8 cellular contexts compared by ENCODE assay signal in the genomic region with DNA sequence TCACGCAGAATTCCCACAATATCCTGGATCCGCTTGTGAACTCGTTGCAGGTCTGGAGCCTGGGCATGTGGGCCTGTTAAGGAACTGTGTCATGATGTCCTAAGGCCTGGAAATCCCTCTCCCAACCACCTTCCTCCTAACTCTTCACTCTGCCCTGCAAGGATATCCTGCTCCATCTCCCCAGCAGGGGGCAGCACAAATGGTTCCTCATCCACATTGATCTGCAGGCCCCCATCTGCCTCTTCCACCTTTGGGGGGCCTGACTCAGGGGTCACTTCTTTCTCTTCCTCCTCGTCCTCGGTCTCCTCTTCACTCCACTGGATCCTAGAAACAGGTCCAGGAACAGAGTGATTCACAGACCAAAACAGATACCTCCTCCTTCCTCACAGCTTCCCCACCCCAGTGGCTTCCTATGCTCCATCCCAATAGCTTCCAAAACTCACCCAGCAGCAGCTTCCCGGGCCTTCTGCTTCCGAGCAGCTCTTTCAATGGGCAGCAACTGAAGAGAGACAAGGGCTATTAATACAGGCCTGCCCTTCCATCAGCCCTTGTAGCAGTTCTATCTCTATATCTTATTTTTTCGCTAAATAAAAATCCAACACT. TPM values are rescaled to one million over a fixed set of nuclear protein-coding genes. Genes with fewer than 3 reads are reported as not detected.
DNase-seq lines count a peak whose midpoint lies in the region; ATAC-seq and TF ChIP-seq lines count a peak whose summit lies in the region.

No MANE protein-coding gene starts in this region.

- peaks cover 60% of the 10 kb centered on the region for H3K36me3 Mint-ChIP-seq in activated T-cell treated with anti-CD3 and anti-CD28 coated beads, Interleukin-2, amount 50 U/mL, for 4 hours (ENCODE audit: insufficient read depth)

- H3K4me3 Mint-ChIP-seq in activated T-cell treated with anti-CD3 and anti-CD28 coated beads, Interleukin-2, amount 50 U/mL, for 4 hours: no peak overlapping the region

- peaks cover 33% of the 10 kb centered on the region for H3K4me1 Mint-ChIP-seq in activated T-cell treated with anti-CD3 and anti-CD28 coated beads, Interleukin-2, amount 50 U/mL, for 4 hours (ENCODE audit: low read depth)

- H3K4me1 ChIP-seq in cardiac muscle cell (ENCODE audit: low read depth): no peaks in the 10 kb centered on the region

- peak; percentile 60 to 74 for DNase-seq in cardiac muscle cell (ENCODE audit: low read depth in 1 of 2, low spot score in 1 of 2)
- no peak for DNase-seq in Right ventricle myocardium inferior (ENCODE audit: missing footprints)
- DNase-seq in OCI-M1 (lab: John Stamatoyannopoulos, UW): peak; percentile 65
- peak; percentile 66 for DNase-seq in activated T-cell treated with anti-CD3 and anti-CD28 coated beads, Interleukin-2, amount 50 U/mL, for 4 hours
- peak; percentile 24 for DNase-seq in fibroblast of the conjunctiva (ENCODE audit: low read depth)
- DNase-seq in retina: peak; percentile 52
- no peak for DNase-seq in DMS79 (lab: John Stamatoyannopoulos, UW)

- H3K9me3 Mint-ChIP-seq in activated T-cell treated with anti-CD3 and anti-CD28 coated beads, Interleukin-2, amount 50 U/mL, for 4 hours: no peaks in the 10 kb centered on the region

- peaks cover 45% of the 10 kb centered on the region for H3K36me3 ChIP-seq in cardiac muscle cell

- no peak for ATAC-seq in Right ventricle myocardium inferior
- ATAC-seq in activated T-cell treated with anti-CD3 and anti-CD28 coated beads, Interleukin-2, amount 50 U/mL, for 4 hours: peak in 1 of 2 donors; percentile 29
- ATAC-seq in HG03025 (IDR thresholded peaks at IDR 0.05; ENCODE audit: low FRiP score, unreplicated experiment): no peak

- H3K4me3 ChIP-seq in cardiac muscle cell: no peak overlapping the region

- no peak overlapping the region for H3K27ac ChIP-seq in cardiac muscle cell

- no peaks in the 10 kb centered on the region for H3K27me3 ChIP-seq in cardiac muscle cell

- intact Hi-C loops in Right ventricle myocardium inferior (cut with DNase I): no loop called here

- no peaks in the 10 kb centered on the region for H3K9me3 ChIP-seq in cardiac muscle cell (ENCODE audit: low read depth)

- H3K27me3 Mint-ChIP-seq in activated T-cell treated with anti-CD3 and anti-CD28 coated beads, Interleukin-2, amount 50 U/mL, for 4 hours (ENCODE audit: low read depth): no peaks in the 10 kb centered on the region

- TF ChIP-seq CTCF in cardiac muscle cell (IDR thresholded peaks at IDR 0.05; ENCODE audit: low read depth, low read length): peak; percentile 81

RNA-seq across cellular contexts. Expression of a gene that starts 4.5 kb away (rescaled TPM):
- total RNA-seq in cardiac muscle cell (20.4 and 45.5 TPM in 2 replicates), Right ventricle myocardium inferior (16.2 TPM)
- 36.2 and 38.2 TPM in 2 replicates for polyA plus RNA-seq in cardiac muscle cell
- 100 to 1,000 TPM; 267 to 300 (median 270) TPM for total RNA-seq in activated T-cell treated with anti-CD3 and anti-CD28 coated beads, Interleukin-2, amount 50 U/mL, for 4 hours

RNA-seq across cellular contexts. Expression of a gene that starts 7.7 kb away (rescaled TPM):
- total RNA-seq in cardiac muscle cell (18.0 and 29.0 TPM in 2 replicates), Right ventricle myocardium inferior (15.9 TPM)
- 25.4 and 28.4 TPM in 2 replicates for polyA plus RNA-seq in cardiac muscle cell
- total RNA-seq in activated T-cell treated with anti-CD3 and anti-CD28 coated beads, Interleukin-2, amount 50 U/mL, for 4 hours: 10 to 100 TPM in 1 of 3 donors, 1 to 10 TPM in 2; 8.5 to 10.2 (median 9.8) TPM

RNA-seq across cellular contexts. Expression of a gene that starts 29.2 kb away (rescaled TPM):
- total RNA-seq in cardiac muscle cell (8,013 and 12,904 TPM in 2 replicates), Right ventricle myocardium inferior (4,337 TPM)
- 11,564 and 14,299 TPM in 2 replicates for polyA plus RNA-seq in cardiac muscle cell
- total RNA-seq in activated T-cell treated with anti-CD3 and anti-CD28 coated beads, Interleukin-2, amount 50 U/mL, for 4 hours: 1,000 to 10,000 TPM; 4,635 to 5,387 (median 5,019) TPM

RNA-seq across cellular contexts. Expression of a gene that starts 43.6 kb away (rescaled TPM):
- total RNA-seq in cardiac muscle cell: 363 and 580 TPM in 2 replicates
- polyA plus RNA-seq in cardiac muscle cell: 155 and 204 TPM in 2 replicates
- 165 TPM for total RNA-seq in Right ventricle myocardium inferior
- 100 to 1,000 TPM; 311 to 336 (median 332) TPM for total RNA-seq in activated T-cell treated with anti-CD3 and anti-CD28 coated beads, Interleukin-2, amount 50 U/mL, for 4 hours

Comparison
In these comparisons a context has a peak if more than half of its experiments do, and no peak if none do; other contexts are left out.
1. DNase-seq: peak in cardiac muscle cell (2 of 2), OCI-M1 (single experiment), activated T-cell treated with anti-CD3 and anti-CD28 coated beads, Interleukin-2, amount 50 U/mL, for 4 hours (single experiment), fibroblast of the conjunctiva (single experiment) and retina (single experiment); none in Right ventricle myocardium inferior (single experiment) and DMS79 (single experiment).